In the genomic region with DNA sequence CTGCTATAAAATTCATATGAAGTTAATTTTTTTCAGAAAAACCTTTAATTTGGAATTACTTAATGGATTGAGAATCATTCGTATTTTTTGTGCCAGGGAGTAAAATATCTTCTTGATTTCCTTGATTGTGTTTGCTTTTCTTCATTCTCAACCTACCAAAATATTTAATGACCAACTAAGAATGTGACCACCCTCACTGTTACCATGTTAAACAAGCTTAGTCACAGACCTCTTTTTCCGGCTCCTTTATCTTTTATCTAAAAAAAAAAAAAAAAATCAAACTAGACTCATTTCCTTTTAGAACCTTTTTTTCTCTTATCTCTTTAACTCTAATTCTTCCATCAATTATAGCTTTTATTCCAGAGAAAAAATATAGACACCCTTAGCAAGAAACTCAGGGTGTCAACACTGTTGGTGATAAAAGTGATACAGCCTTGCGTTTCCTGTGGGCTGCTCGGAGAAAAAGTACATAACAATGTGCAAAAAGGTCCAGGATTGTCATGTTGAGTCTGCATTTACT, we compare ENCODE assay signal across 23 cellular contexts. TPM values are rescaled to one million over a fixed set of nuclear protein-coding genes. Genes with fewer than 3 reads are reported as not detected.
"Had no signal": no experiment of that assay in that cellular context is flagged by ENCODE, and none has a peak within 500 bp of the region (broad histone marks: within the 10 kb centered on the region; RNA-seq: fewer than 3 reads in every experiment).

No MANE protein-coding gene starts in this region.

- H3K9me3 Mint-ChIP-seq: WTC11 had no signal

- H3K27ac ChIP-seq: body of pancreas, gastroesophageal sphincter, heart right ventricle, psoas muscle, skin epidermis, stomach, testis had no signal

- H3K27ac Mint-ChIP-seq: activated CD4-positive, alpha-beta T cell treated with anti-CD3 and anti-CD28 coated beads for 36 hours; activated naive CD8-positive, alpha-beta T cell; memory B cell; type B pancreatic cell; WTC11 had no signal

- H3K4me1 ChIP-seq: body of pancreas, gastroesophageal sphincter, heart right ventricle, psoas muscle, stomach, testis had no signal

- H3K36me3 ChIP-seq: gastroesophageal sphincter, heart right ventricle, stomach had no signal

- H3K9me3 ChIP-seq: body of pancreas, gastroesophageal sphincter, psoas muscle, testis had no signal

- H3K4me3 ChIP-seq: body of pancreas, gastroesophageal sphincter, heart right ventricle, psoas muscle, skin epidermis, stomach, testis had no signal

- H3K36me3 Mint-ChIP-seq: activated naive CD8-positive, alpha-beta T cell; type B pancreatic cell; WTC11 had no signal

- FAIRE-seq: colon, endometrium had no signal

- H3K4me3 Mint-ChIP-seq: activated CD4-positive, alpha-beta T cell treated with anti-CD3 and anti-CD28 coated beads for 36 hours; activated naive CD8-positive, alpha-beta T cell; memory B cell; neural crest cell; type B pancreatic cell; WTC11 had no signal

- H3K27me3 ChIP-seq: body of pancreas, gastroesophageal sphincter, heart right ventricle, stomach, testis had no signal

- H3K4me1 Mint-ChIP-seq: activated CD4-positive, alpha-beta T cell treated with anti-CD3 and anti-CD28 coated beads for 36 hours; memory B cell; neural crest cell had no signal

- DNase-seq: activated CD4-positive, alpha-beta T cell treated with anti-CD3 and anti-CD28 coated beads for 36 hours; activated CD4-positive, alpha-beta T cell treated with anti-CD3 and anti-CD28 coated beads, Interleukin-2, amount 50 U/mL, for 48 hours; body of pancreas; central memory CD4-positive, alpha-beta T cell; heart right ventricle; kidney glomerular epithelial cell; left ventricle myocardium superior; psoas muscle; right cardiac atrium; stimulated activated CD4-positive, alpha-beta T cell treated with anti-CD3 and anti-CD28 coated beads, Interleukin-4, amount 100 ng/mL, for 1 hour; stomach; T-helper 2 cell; testis had no signal

- ATAC-seq: activated CD4-positive, alpha-beta T cell treated with anti-CD3 and anti-CD28 coated beads for 36 hours; body of pancreas; gastroesophageal sphincter; heart right ventricle; left ventricle myocardium superior; psoas muscle; right cardiac atrium; WTC11 had no signal

RNA-seq across cellular contexts. Expression of gene HPGDS, which starts 20.6 kb away (rescaled TPM):
- total RNA-seq: activated CD4-positive, alpha-beta T cell treated with anti-CD3 and anti-CD28 coated beads for 36 hours; mononuclear cell; neural crest cell; WTC11 had no signal
